ENCODE assay signal across 1 cellular context in genomic region chr19:47353307-47353712, GRCh38.
TF ChIP-seq lines count a peak whose summit lies in the region.

No MANE protein-coding gene starts in this region.

TF ChIP-seq in HepG2, 621 proteins besides CTCF, POLR2A, EP300 and RAD21 (continued from another document and continues in another):
- peak; percentile 54 for TF ChIP-seq FOXP4 (CRISPR knock-in tag; IDR thresholded peaks at IDR 0.05)
- peak; percentile 34; the same call in 1 of the 2 replicates for TF ChIP-seq POLR2G (IDR thresholded peaks at IDR 0.05; ENCODE audit: low read depth, low read length)
- TF ChIP-seq ZNF7 (CRISPR knock-in tag; IDR thresholded peaks at IDR 0.05), result no peak
- TF ChIP-seq ZNF761 (CRISPR knock-in tag; conservative IDR thresholded peaks at IDR 0.05), result no peak
- no peak for TF ChIP-seq MATR3 (CRISPR knock-in tag; IDR thresholded peaks at IDR 0.05)
- TF ChIP-seq ZNF275 (CRISPR knock-in tag; IDR thresholded peaks at IDR 0.05; ENCODE audit: borderline replicate concordance), result no peak
- TF ChIP-seq ZNF350 (CRISPR knock-in tag; IDR thresholded peaks at IDR 0.05; ENCODE audit: borderline replicate concordance, low read depth), result peak; percentile 63; the same call in 1 of the 2 replicates
- TF ChIP-seq ADNP (CRISPR knock-in tag; IDR thresholded peaks at IDR 0.05), result no peak
- TF ChIP-seq ZNF790 (CRISPR knock-in tag; IDR thresholded peaks at IDR 0.05; ENCODE audit: borderline replicate concordance), result no peak
- TF ChIP-seq ZBTB20 (CRISPR knock-in tag; IDR thresholded peaks at IDR 0.05; ENCODE audit: borderline replicate concordance, low read depth), result peak; percentile 55; the same call in 1 of the 2 replicates
- 0 out of 2 replicates have a peak, but pooled peaks have one; percentile 62 for TF ChIP-seq KDM3A (CRISPR knock-in tag; IDR thresholded peaks at IDR 0.05; ENCODE audit: low read depth)
- peak; percentile 75 for TF ChIP-seq BHLHE40 (IDR thresholded peaks at IDR 0.05; ENCODE audit: low read length)
- no peak for TF ChIP-seq ZNF570 (CRISPR knock-in tag; IDR thresholded peaks at IDR 0.05; ENCODE audit: borderline replicate concordance)
- peak; percentile 74 for TF ChIP-seq ZNF574 (CRISPR knock-in tag; IDR thresholded peaks at IDR 0.05)
- TF ChIP-seq ZNF619 (CRISPR knock-in tag; IDR thresholded peaks at IDR 0.05), result 0 out of 2 replicates have a peak, but pooled peaks have one; percentile 37
- no peak for TF ChIP-seq MLLT10 (CRISPR knock-in tag; IDR thresholded peaks at IDR 0.05)
- TF ChIP-seq KDM1A (CRISPR knock-in tag; IDR thresholded peaks at IDR 0.05), result peak; percentile 62
- no peak for TF ChIP-seq ZBTB7A (CRISPR knock-in tag; IDR thresholded peaks at IDR 0.05)
- peak; percentile 51; the same call in 1 of the 2 replicates for TF ChIP-seq ZFX (CRISPR knock-in tag; IDR thresholded peaks at IDR 0.05; ENCODE audit: low read depth)
- TF ChIP-seq BCL3 (CRISPR knock-in tag; IDR thresholded peaks at IDR 0.05), result no peak
- no peak for TF ChIP-seq FOXO4 (CRISPR knock-in tag; conservative IDR thresholded peaks at IDR 0.05)
- TF ChIP-seq ZNF383 (CRISPR knock-in tag; IDR thresholded peaks at IDR 0.05; ENCODE audit: borderline replicate concordance), result no peak
- TF ChIP-seq NR2F1 (CRISPR knock-in tag; IDR thresholded peaks at IDR 0.05), result no peak
- TF ChIP-seq MBD4 (IDR thresholded peaks at IDR 0.05; ENCODE audit: borderline replicate concordance, low read length), result no peak
- TF ChIP-seq THRA (CRISPR knock-in tag; IDR thresholded peaks at IDR 0.05; ENCODE audit: borderline replicate concordance), result no peak; the same call in 1 of the 2 replicates
- TF ChIP-seq ZNF773 (CRISPR knock-in tag; IDR thresholded peaks at IDR 0.05; ENCODE audit: borderline replicate concordance), result no peak
- TF ChIP-seq ZBTB3 (CRISPR knock-in tag; IDR thresholded peaks at IDR 0.05; ENCODE audit: borderline replicate concordance, low read depth), result no peak
- no peak for TF ChIP-seq SP1 (IDR thresholded peaks at IDR 0.05)
- TF ChIP-seq SP1 (CRISPR knock-in tag; IDR thresholded peaks at IDR 0.05), result no peak
- no peak for TF ChIP-seq NFE2 (CRISPR knock-in tag; IDR thresholded peaks at IDR 0.05)
- peak; percentile 74; the same call in 1 of the 2 replicates for TF ChIP-seq ZNF280B (CRISPR knock-in tag; IDR thresholded peaks at IDR 0.05; ENCODE audit: borderline replicate concordance)
- no peak for TF ChIP-seq MZF1 (CRISPR knock-in tag; IDR thresholded peaks at IDR 0.05; ENCODE audit: borderline replicate concordance)
- TF ChIP-seq ZNF572 (CRISPR knock-in tag; IDR thresholded peaks at IDR 0.05), result 0 out of 2 replicates have a peak, but pooled peaks have one; percentile 64
- no peak for TF ChIP-seq CCAR2 (optimal IDR thresholded peaks at IDR 0.05; ENCODE audit: low read depth, low read length)
- TF ChIP-seq BRD4 (CRISPR knock-in tag; IDR thresholded peaks at IDR 0.05), result no peak
- TF ChIP-seq THAP8 (CRISPR knock-in tag; IDR thresholded peaks at IDR 0.05; ENCODE audit: borderline replicate concordance), result no peak
- TF ChIP-seq KLF16 (CRISPR knock-in tag; IDR thresholded peaks at IDR 0.05), result 0 out of 4 replicates have a peak, but pooled peaks of 1 of the 2 experiments have one; percentile 42
- no peak for TF ChIP-seq IKZF4 (CRISPR knock-in tag; IDR thresholded peaks at IDR 0.05; ENCODE audit: borderline replicate concordance, low read depth, not compliant biosample characterization)
- TF ChIP-seq MIER2 (CRISPR knock-in tag; IDR thresholded peaks at IDR 0.05), result no peak
- 0 out of 2 replicates have a peak, but pooled peaks have one; percentile 32 for TF ChIP-seq ESRRA (CRISPR knock-in tag; IDR thresholded peaks at IDR 0.05; ENCODE audit: low read depth)
- no peak for TF ChIP-seq ZNF883 (CRISPR knock-in tag; IDR thresholded peaks at IDR 0.05; ENCODE audit: not compliant biosample characterization)
- no peak for TF ChIP-seq ZIK1 (CRISPR knock-in tag; IDR thresholded peaks at IDR 0.05; ENCODE audit: borderline replicate concordance, low read depth)
- TF ChIP-seq ZSCAN31 (CRISPR knock-in tag; IDR thresholded peaks at IDR 0.05; ENCODE audit: low read depth), result peak; percentile 52; the same call in 1 of the 2 replicates
- no peak; the same call in 1 of the 2 replicates for TF ChIP-seq DZIP1 (CRISPR knock-in tag; IDR thresholded peaks at IDR 0.05)
- no peak for TF ChIP-seq RFXAP (CRISPR knock-in tag; IDR thresholded peaks at IDR 0.05; ENCODE audit: borderline replicate concordance)
- no peak for TF ChIP-seq EHMT2 (IDR thresholded peaks at IDR 0.05; ENCODE audit: borderline replicate concordance, low read depth, low read length)
- TF ChIP-seq ASH2L (IDR thresholded peaks at IDR 0.05; ENCODE audit: insufficient read length, low read depth, low read length), result peak; percentile 73
- no peak for TF ChIP-seq FIP1L1 (IDR thresholded peaks at IDR 0.05; ENCODE audit: borderline replicate concordance, insufficient read depth, low read depth, low read length)
- no peak for TF ChIP-seq TP53 (CRISPR knock-in tag; conservative IDR thresholded peaks at IDR 0.05)
- TF ChIP-seq ZNF691 (CRISPR knock-in tag; IDR thresholded peaks at IDR 0.05; ENCODE audit: borderline replicate concordance, low read depth), result no peak
- peak; percentile 48; the same call in 1 of the 2 replicates for TF ChIP-seq ZNF451 (CRISPR knock-in tag; IDR thresholded peaks at IDR 0.05)
- no peak; the same call in 1 of the 2 replicates for TF ChIP-seq ZNF550 (CRISPR knock-in tag; IDR thresholded peaks at IDR 0.05; ENCODE audit: borderline replicate concordance)
- TF ChIP-seq SUZ12 (IDR thresholded peaks at IDR 0.05; ENCODE audit: low read depth, low read length), result no peak
